In the genomic region with DNA sequence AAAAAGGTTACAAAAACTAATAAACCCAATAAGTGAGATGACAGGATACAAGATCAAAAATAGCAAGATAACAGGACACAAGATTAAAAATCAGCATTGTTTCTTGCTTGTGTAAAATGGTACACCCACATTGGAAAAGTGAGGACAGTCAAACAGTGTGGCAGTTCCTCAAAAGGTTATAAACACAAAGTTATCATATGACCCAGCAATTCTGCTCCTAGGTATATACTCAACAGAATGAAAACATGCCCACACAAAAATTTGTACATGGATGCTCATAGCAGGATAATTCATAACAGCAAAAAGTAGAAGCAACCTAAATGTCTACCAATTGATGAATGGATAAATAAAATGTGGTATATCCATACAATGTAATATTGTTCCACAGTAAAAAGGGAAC, we compare ENCODE assay signal across 32 cellular contexts.
"Had no signal": no experiment of that assay in that cellular context is flagged by ENCODE, and none has a peak within 500 bp of the region (broad histone marks: within the 10 kb centered on the region; RNA-seq: fewer than 3 reads in every experiment).

No MANE protein-coding gene starts in this region.

- H3K9me3 ChIP-seq: colonic mucosa, gastrocnemius medialis had no signal

- H3K27me3 ChIP-seq: ascending aorta, breast epithelium, cardiac muscle cell, colonic mucosa, esophagus muscularis mucosa, foreskin keratinocyte, gastrocnemius medialis, heart left ventricle had no signal

- ATAC-seq: activated naive CD4-positive, alpha-beta T cell treated with anti-CD3 and anti-CD28 coated beads, Interleukin-2, amount 50 U/mL, for 72 hours; activated T-cell treated with anti-CD3 and anti-CD28 coated beads, Interleukin-2, amount 50 U/mL, for 72 hours; foreskin keratinocyte; gastrocnemius medialis; heart left ventricle; WTC11 had no signal

- H3K4me3 ChIP-seq: ascending aorta, breast epithelium, cardiac muscle cell, colonic mucosa, esophagus muscularis mucosa, gastrocnemius medialis, heart left ventricle had no signal

- H3K4me1 ChIP-seq: ascending aorta, breast epithelium, colonic mucosa, esophagus muscularis mucosa, foreskin keratinocyte, gastrocnemius medialis, heart left ventricle had no signal

- H3K4me1 Mint-ChIP-seq: activated CD4-positive, alpha-beta memory T cell treated with anti-CD3 and anti-CD28 coated beads, Interleukin-2, amount 10 ng/mL, durations not matched to agents 7 days and 5 days; activated CD4-positive, alpha-beta T cell treated with anti-CD3 and anti-CD28 coated beads, Interleukin-2, amount 10 ng/mL, durations not matched to agents 7 days and 5 days; activated naive CD4-positive, alpha-beta T cell treated with anti-CD3 and anti-CD28 coated beads, Interleukin-2, amount 10 ng/mL, durations not matched to agents 7 days and 5 days; activated naive CD8-positive, alpha-beta T cell treated with anti-CD3 and anti-CD28 coated beads, Interleukin-2, amount 10 ng/mL, durations not matched to agents 7 days and 5 days; brain; WTC11 had no signal

- H3K4me3 Mint-ChIP-seq: activated CD4-positive, alpha-beta memory T cell treated with anti-CD3 and anti-CD28 coated beads, Interleukin-2, amount 10 ng/mL, durations not matched to agents 7 days and 5 days; activated CD4-positive, alpha-beta T cell treated with anti-CD3 and anti-CD28 coated beads, Interleukin-2, amount 10 ng/mL, durations not matched to agents 7 days and 5 days; activated naive CD4-positive, alpha-beta T cell treated with anti-CD3 and anti-CD28 coated beads, Interleukin-2, amount 10 ng/mL, durations not matched to agents 7 days and 5 days; activated naive CD8-positive, alpha-beta T cell treated with anti-CD3 and anti-CD28 coated beads, Interleukin-2, amount 10 ng/mL, durations not matched to agents 7 days and 5 days; activated T-cell treated with anti-CD3 and anti-CD28 coated beads, Interleukin-2, amount 50 U/mL, for 24 hours; activated T-cell treated with anti-CD3 and anti-CD28 coated beads, Interleukin-2, amount 50 U/mL, for 72 hours; brain; endodermal cell; WTC11 had no signal

- H3K36me3 ChIP-seq: breast epithelium, colonic mucosa had no signal

- DNase-seq: activated CD4-positive, alpha-beta memory T cell treated with anti-CD3 and anti-CD28 coated beads, Interleukin-2, amount 10 ng/mL, durations not matched to agents 7 days and 5 days; activated CD4-positive, alpha-beta T cell treated with anti-CD3 and anti-CD28 coated beads for 1 hour; activated CD4-positive, alpha-beta T cell treated with anti-CD3 and anti-CD28 coated beads for 4 hours; activated CD4-positive, alpha-beta T cell treated with anti-CD3 and anti-CD28 coated beads, Interleukin-2, amount 10 ng/mL, durations not matched to agents 7 days and 5 days; activated CD4-positive, alpha-beta T cell treated with anti-CD3 and anti-CD28 coated beads, Interleukin-2, amount 50 U/mL, for 4 hours; activated CD8-positive, alpha-beta memory T cell treated with anti-CD3 and anti-CD28 coated beads, Interleukin-2, amount 50 U/mL, for 48 hours; activated gamma-delta T cell; activated naive CD4-positive, alpha-beta T cell; activated naive CD4-positive, alpha-beta T cell treated with anti-CD3 and anti-CD28 coated beads, Interleukin-2, amount 10 ng/mL, durations not matched to agents 7 days and 5 days; activated naive CD8-positive, alpha-beta T cell treated with anti-CD3 and anti-CD28 coated beads, Interleukin-2, amount 10 ng/mL, durations not matched to agents 7 days and 5 days; activated T-cell treated with anti-CD3 and anti-CD28 coated beads for 4 hours; activated T-cell treated with anti-CD3 and anti-CD28 coated beads, Interleukin-2, amount 50 U/mL, for 24 hours; activated T-cell treated with anti-CD3 and anti-CD28 coated beads, Interleukin-2, amount 50 U/mL, for 72 hours; central memory CD4-positive, alpha-beta T cell; cerebellar nuclear complex; colonic mucosa; effector CD8-positive, alpha-beta T cell; endodermal cell; erythroblast; foreskin keratinocyte; gastrocnemius medialis; glutamatergic neuron; heart left ventricle; T-helper 2 cell had no signal

- H3K27ac ChIP-seq: ascending aorta, breast epithelium, cardiac muscle cell, colonic mucosa, esophagus muscularis mucosa, foreskin keratinocyte, gastrocnemius medialis, heart left ventricle, VCaP had no signal

- H3K27ac Mint-ChIP-seq: activated CD4-positive, alpha-beta memory T cell treated with anti-CD3 and anti-CD28 coated beads, Interleukin-2, amount 10 ng/mL, durations not matched to agents 7 days and 5 days; activated CD4-positive, alpha-beta T cell treated with anti-CD3 and anti-CD28 coated beads, Interleukin-2, amount 10 ng/mL, durations not matched to agents 7 days and 5 days; activated naive CD4-positive, alpha-beta T cell treated with anti-CD3 and anti-CD28 coated beads, Interleukin-2, amount 10 ng/mL, durations not matched to agents 7 days and 5 days; activated naive CD4-positive, alpha-beta T cell treated with anti-CD3 and anti-CD28 coated beads, Interleukin-2, amount 50 U/mL, for 72 hours; activated naive CD8-positive, alpha-beta T cell treated with anti-CD3 and anti-CD28 coated beads, Interleukin-2, amount 10 ng/mL, durations not matched to agents 7 days and 5 days; activated T-cell treated with anti-CD3 and anti-CD28 coated beads, Interleukin-2, amount 50 U/mL, for 24 hours; activated T-cell treated with anti-CD3 and anti-CD28 coated beads, Interleukin-2, amount 50 U/mL, for 72 hours; brain; endodermal cell; WTC11 had no signal
